In genomic region chr1:28417441-28418277, GRCh38 we compare ENCODE assay signal across 8 cellular contexts. TPM values are rescaled to one million over a fixed set of nuclear protein-coding genes. Genes with fewer than 3 reads are reported as not detected.
DNase-seq lines count a peak whose midpoint lies in the region; ATAC-seq and TF ChIP-seq lines count a peak whose summit lies in the region.

No MANE protein-coding gene starts in this region.

- H3K27me3 Mint-ChIP-seq in activated CD4-positive, alpha-beta memory T cell treated with anti-CD3 and anti-CD28 coated beads for 36 hours = no peaks in the 10 kb centered on the region
- no peaks in the 10 kb centered on the region for H3K27me3 Mint-ChIP-seq in activated CD4-positive, alpha-beta memory T cell treated with anti-CD3 and anti-CD28 coated beads, Interleukin-2, amount 10 ng/mL, durations not matched to agents 7 days and 5 days
- H3K27me3 Mint-ChIP-seq in stimulated activated naive B cell treated with anti-CD40 and anti-IgM and Interleukin-4, amounts not matched to agents 10 μg/mL and 1 μg/mL and 100 μg/mL, for 72 hours = no peaks in the 10 kb centered on the region

- no peak for TF ChIP-seq CTCF in choroid plexus epithelial cell (conservative IDR thresholded peaks at IDR 0.05; ENCODE audit: low read depth, low read length)

- no peak overlapping the region for H3K4me3 Mint-ChIP-seq in activated CD4-positive, alpha-beta memory T cell treated with anti-CD3 and anti-CD28 coated beads for 36 hours
- H3K4me3 Mint-ChIP-seq in activated CD4-positive, alpha-beta memory T cell treated with anti-CD3 and anti-CD28 coated beads, Interleukin-2, amount 10 ng/mL, durations not matched to agents 7 days and 5 days = no peak overlapping the region
- H3K4me3 Mint-ChIP-seq in stimulated activated naive B cell treated with anti-CD40 and anti-IgM and Interleukin-4, amounts not matched to agents 10 μg/mL and 1 μg/mL and 100 μg/mL, for 72 hours = peak overlapping the region in 1 of 2 donors; percentile 47

- H3K4me3 ChIP-seq in choroid plexus epithelial cell (ENCODE audit: low read depth, low read length) = no peak overlapping the region

- no peak overlapping the region for H3K27ac Mint-ChIP-seq in activated CD4-positive, alpha-beta memory T cell treated with anti-CD3 and anti-CD28 coated beads for 36 hours
- H3K27ac Mint-ChIP-seq in activated CD4-positive, alpha-beta memory T cell treated with anti-CD3 and anti-CD28 coated beads, Interleukin-2, amount 10 ng/mL, durations not matched to agents 7 days and 5 days = no peak overlapping the region
- peak overlapping the region; percentile 25 for H3K27ac Mint-ChIP-seq in stimulated activated naive B cell treated with anti-CD40 and anti-IgM and Interleukin-4, amounts not matched to agents 10 μg/mL and 1 μg/mL and 100 μg/mL, for 72 hours

- peaks cover 12% of the 10 kb centered on the region for H3K4me1 Mint-ChIP-seq in activated CD4-positive, alpha-beta memory T cell treated with anti-CD3 and anti-CD28 coated beads for 36 hours (ENCODE audit: low read depth)
- peaks cover 12% of the 10 kb centered on the region for H3K4me1 Mint-ChIP-seq in activated CD4-positive, alpha-beta memory T cell treated with anti-CD3 and anti-CD28 coated beads, Interleukin-2, amount 10 ng/mL, durations not matched to agents 7 days and 5 days
- peaks cover 8 to 25% of the 10 kb centered on the region in 2 donors for H3K4me1 Mint-ChIP-seq in stimulated activated naive B cell treated with anti-CD40 and anti-IgM and Interleukin-4, amounts not matched to agents 10 μg/mL and 1 μg/mL and 100 μg/mL, for 72 hours

- CTCF ChIA-PET in activated CD4-positive, alpha-beta memory T cell treated with anti-CD3 and anti-CD28 coated beads for 36 hours (lab: Charles Lee) = interaction anchor here (0.5 to 1.6 kb wide), 4 partner anchors 7 to 169 kb away, joined by 3 to 4 read pairs (median 4); no protein-coding TSS in a partner anchor
- CTCF ChIA-PET in activated CD4-positive, alpha-beta memory T cell treated with anti-CD3 and anti-CD28 coated beads, Interleukin-2, amount 10 ng/mL, durations not matched to agents 7 days and 5 days (lab: Charles Lee) = interaction anchor here (0.8 kb wide), 1 partner anchor 18 kb away, joined by 4 read pairs; no protein-coding TSS in a partner anchor

- intact Hi-C loops in activated CD4-positive, alpha-beta memory T cell treated with anti-CD3 and anti-CD28 coated beads for 36 hours (cut with micrococcal nuclease) = no loop called here
- intact Hi-C loops in Right ventricle myocardium inferior (cut with DNase I) = no loop called here

- no peaks in the 10 kb centered on the region for H3K9me3 Mint-ChIP-seq in activated CD4-positive, alpha-beta memory T cell treated with anti-CD3 and anti-CD28 coated beads for 36 hours
- H3K9me3 Mint-ChIP-seq in activated CD4-positive, alpha-beta memory T cell treated with anti-CD3 and anti-CD28 coated beads, Interleukin-2, amount 10 ng/mL, durations not matched to agents 7 days and 5 days = no peaks in the 10 kb centered on the region
- H3K9me3 Mint-ChIP-seq in stimulated activated naive B cell treated with anti-CD40 and anti-IgM and Interleukin-4, amounts not matched to agents 10 μg/mL and 1 μg/mL and 100 μg/mL, for 72 hours = no peaks in the 10 kb centered on the region

- H3K36me3 Mint-ChIP-seq in activated CD4-positive, alpha-beta memory T cell treated with anti-CD3 and anti-CD28 coated beads for 36 hours = no peaks in the 10 kb centered on the region
- H3K36me3 Mint-ChIP-seq in activated CD4-positive, alpha-beta memory T cell treated with anti-CD3 and anti-CD28 coated beads, Interleukin-2, amount 10 ng/mL, durations not matched to agents 7 days and 5 days (ENCODE audit: low read depth) = no peaks in the 10 kb centered on the region
- H3K36me3 Mint-ChIP-seq in stimulated activated naive B cell treated with anti-CD40 and anti-IgM and Interleukin-4, amounts not matched to agents 10 μg/mL and 1 μg/mL and 100 μg/mL, for 72 hours = peaks cover 3 to 4% of the 10 kb centered on the region in 2 donors

- ATAC-seq in stimulated activated naive B cell treated with anti-CD40 and anti-IgM and Interleukin-4, amounts not matched to agents 10 μg/mL and 1 μg/mL and 100 μg/mL, for 72 hours (replicated peaks) = peak; percentile 86 to 90
- no peak for ATAC-seq in Right ventricle myocardium inferior

- POLR2A ChIA-PET in activated CD4-positive, alpha-beta memory T cell treated with anti-CD3 and anti-CD28 coated beads for 36 hours (lab: Charles Lee) = interaction anchor here (0.5 kb wide), 1 partner anchor 29 kb away, joined by 3 read pairs; no protein-coding TSS in a partner anchor
- POLR2A ChIA-PET in activated CD4-positive, alpha-beta memory T cell treated with anti-CD3 and anti-CD28 coated beads, Interleukin-2, amount 10 ng/mL, durations not matched to agents 7 days and 5 days (lab: Charles Lee) = interaction anchor here (1.2 to 1.4 kb wide), 2 partner anchors 11 to 88 kb away, joined by 3 to 5 read pairs; partner anchors contain the start of gene RCC1

- peak; percentile 41 for DNase-seq in activated CD4-positive, alpha-beta memory T cell treated with anti-CD3 and anti-CD28 coated beads for 36 hours
- no peak for DNase-seq in activated CD4-positive, alpha-beta memory T cell treated with anti-CD3 and anti-CD28 coated beads, Interleukin-2, amount 10 ng/mL, durations not matched to agents 7 days and 5 days
- peak; percentile 47 for DNase-seq in NOMO-1 treated with dmso at 0.1 percent for 144 hours (lab: John Stamatoyannopoulos, UW; ENCODE audit: unreplicated experiment)
- DNase-seq in choroid plexus epithelial cell (ENCODE audit: low read depth) = peak; percentile 76
- DNase-seq in stimulated activated naive B cell treated with anti-CD40 and anti-IgM and Interleukin-4, amounts not matched to agents 10 μg/mL and 1 μg/mL and 100 μg/mL, for 72 hours = no peak
- no peak for DNase-seq in cerebellum (ENCODE audit: low spot score)
- DNase-seq in NCI-H510A treated with DMSO at 0.1 percent for 48 hours (lab: John Stamatoyannopoulos, UW) = no peak
- no peak for DNase-seq in Right ventricle myocardium inferior (ENCODE audit: missing footprints)

RNA-seq across cellular contexts. Expression of gene PHACTR4, which starts 48.1 kb away (rescaled TPM):
- 10 to 100 TPM; 19.5 to 21.5 TPM for total RNA-seq in activated CD4-positive, alpha-beta memory T cell treated with anti-CD3 and anti-CD28 coated beads for 36 hours
- 10 to 100 TPM; 24.8 to 25.7 TPM for total RNA-seq in activated CD4-positive, alpha-beta memory T cell treated with anti-CD3 and anti-CD28 coated beads, Interleukin-2, amount 10 ng/mL, durations not matched to agents 7 days and 5 days
- total RNA-seq in cerebellum (15.1 TPM), Right ventricle myocardium inferior (18.1 TPM)

Comparison
In these comparisons a context has a peak if more than half of its experiments do, and no peak if none do; other contexts are left out.
1. DNase-seq: peak in activated CD4-positive, alpha-beta memory T cell treated with anti-CD3 and anti-CD28 coated beads for 36 hours (single experiment), NOMO-1 treated with dmso at 0.1 percent for 144 hours (single experiment) and choroid plexus epithelial cell (single experiment); none in activated CD4-positive, alpha-beta memory T cell treated with anti-CD3 and anti-CD28 coated beads, Interleukin-2, amount 10 ng/mL, durations not matched to agents 7 days and 5 days (single experiment), stimulated activated naive B cell treated with anti-CD40 and anti-IgM and Interleukin-4, amounts not matched to agents 10 μg/mL and 1 μg/mL and 100 μg/mL, for 72 hours (single experiment), cerebellum (single experiment), NCI-H510A treated with DMSO at 0.1 percent for 48 hours (single experiment) and Right ventricle myocardium inferior (single experiment).